ENCODE assay signal across 1 cellular context in genomic region chr4:8261851-8262535, GRCh38.
TF ChIP-seq lines count a peak whose summit lies in the region.

No MANE protein-coding gene starts in this region.

TF ChIP-seq in GM12878, 131 proteins besides CTCF, POLR2A, EP300 and RAD21 (continued from another document):
- TF ChIP-seq, protein P1, sequence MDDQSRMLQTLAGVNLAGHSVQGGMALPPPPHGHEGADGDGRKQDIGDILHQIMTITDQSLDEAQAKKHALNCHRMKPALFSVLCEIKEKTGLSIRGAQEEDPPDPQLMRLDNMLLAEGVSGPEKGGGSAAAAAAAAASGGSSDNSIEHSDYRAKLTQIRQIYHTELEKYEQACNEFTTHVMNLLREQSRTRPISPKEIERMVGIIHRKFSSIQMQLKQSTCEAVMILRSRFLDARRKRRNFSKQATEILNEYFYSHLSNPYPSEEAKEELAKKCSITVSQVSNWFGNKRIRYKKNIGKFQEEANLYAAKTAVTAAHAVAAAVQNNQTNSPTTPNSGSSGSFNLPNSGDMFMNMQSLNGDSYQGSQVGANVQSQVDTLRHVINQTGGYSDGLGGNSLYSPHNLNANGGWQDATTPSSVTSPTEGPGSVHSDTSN (IDR thresholded peaks at IDR 0.05; ENCODE audit: insufficient replicate concordance, low read depth, low read length), result no peak
TF ChIP-seq in GM12878: peak in this region for 1.
